8 cellular contexts compared by ENCODE assay signal in genomic region chr17:77282524-77283515, GRCh38.
DNase-seq lines count a peak whose midpoint lies in the region; ATAC-seq lines count a peak whose summit lies in the region.

No MANE protein-coding gene starts in this region.

- H3K4me1 Mint-ChIP-seq in activated naive CD4-positive, alpha-beta T cell treated with anti-CD3 and anti-CD28 coated beads for 36 hours (ENCODE audit: low read depth): peaks cover 18% of the 10 kb centered on the region
- H3K4me1 Mint-ChIP-seq in activated CD4-positive, alpha-beta memory T cell treated with anti-CD3 and anti-CD28 coated beads for 36 hours (ENCODE audit: low read depth): peaks cover 16% of the 10 kb centered on the region

- DNase-seq in activated naive CD4-positive, alpha-beta T cell treated with anti-CD3 and anti-CD28 coated beads for 36 hours: no peak
- DNase-seq in activated naive CD4-positive, alpha-beta T cell (lab: John Stamatoyannopoulos, UW): no peak
- peak; percentile 49 for DNase-seq in activated CD4-positive, alpha-beta memory T cell treated with anti-CD3 and anti-CD28 coated beads for 36 hours
- peak; percentile 40 for DNase-seq in kidney glomerular epithelial cell (lab: John Stamatoyannopoulos, UW)
- no peak for DNase-seq in SKM-1 treated with dmso at 0.1 percent for 144 hours (lab: John Stamatoyannopoulos, UW; ENCODE audit: unreplicated experiment)
- DNase-seq in NCI-H526 treated with DMSO at 0.1 percent for 48 hours (lab: John Stamatoyannopoulos, UW): no peak
- no peak for DNase-seq in stimulated activated CD4-positive, alpha-beta T cell treated with anti-CD3 and anti-CD28 coated beads, Interleukin-4, amount 100 ng/mL, for 24 hours

- no peaks in the 10 kb centered on the region for H3K9me3 Mint-ChIP-seq in activated naive CD4-positive, alpha-beta T cell treated with anti-CD3 and anti-CD28 coated beads for 36 hours
- H3K9me3 Mint-ChIP-seq in activated CD4-positive, alpha-beta memory T cell treated with anti-CD3 and anti-CD28 coated beads for 36 hours: no peaks in the 10 kb centered on the region

- peak overlapping the region; percentile 69 for H3K4me3 Mint-ChIP-seq in activated naive CD4-positive, alpha-beta T cell treated with anti-CD3 and anti-CD28 coated beads for 36 hours
- peak overlapping the region; percentile 70 for H3K4me3 Mint-ChIP-seq in activated CD4-positive, alpha-beta memory T cell treated with anti-CD3 and anti-CD28 coated beads for 36 hours

- no peak overlapping the region for H3K27ac Mint-ChIP-seq in activated naive CD4-positive, alpha-beta T cell treated with anti-CD3 and anti-CD28 coated beads for 36 hours
- H3K27ac Mint-ChIP-seq in activated CD4-positive, alpha-beta memory T cell treated with anti-CD3 and anti-CD28 coated beads for 36 hours: peak overlapping the region; percentile 16

- no peak for ATAC-seq in HG03354 (IDR thresholded peaks at IDR 0.05; ENCODE audit: poor library complexity, severe bottlenecking, unreplicated experiment)

- no peaks in the 10 kb centered on the region for H3K36me3 Mint-ChIP-seq in activated naive CD4-positive, alpha-beta T cell treated with anti-CD3 and anti-CD28 coated beads for 36 hours (ENCODE audit: low read depth)
- no peaks in the 10 kb centered on the region for H3K36me3 Mint-ChIP-seq in activated CD4-positive, alpha-beta memory T cell treated with anti-CD3 and anti-CD28 coated beads for 36 hours

- H3K27me3 Mint-ChIP-seq in activated naive CD4-positive, alpha-beta T cell treated with anti-CD3 and anti-CD28 coated beads for 36 hours (ENCODE audit: low read depth): peaks cover 17% of the 10 kb centered on the region
- peaks cover 22% of the 10 kb centered on the region for H3K27me3 Mint-ChIP-seq in activated CD4-positive, alpha-beta memory T cell treated with anti-CD3 and anti-CD28 coated beads for 36 hours

- intact Hi-C loops in activated naive CD4-positive, alpha-beta T cell treated with anti-CD3 and anti-CD28 coated beads for 36 hours (cut with micrococcal nuclease): loop anchor here (2.0 to 5.0 kb wide), 2 partner anchors 89 to 212 kb away; no protein-coding TSS in a partner anchor
- intact Hi-C loops in activated CD4-positive, alpha-beta memory T cell treated with anti-CD3 and anti-CD28 coated beads for 36 hours (cut with micrococcal nuclease): loop anchor here (5.0 kb wide), 2 partner anchors 44 to 89 kb away; no protein-coding TSS in a partner anchor

- CTCF ChIA-PET in activated naive CD4-positive, alpha-beta T cell treated with anti-CD3 and anti-CD28 coated beads for 36 hours (lab: Charles Lee): interaction anchor here (1.1 kb wide), 1 partner anchor 246 kb away, joined by 3 read pairs; no protein-coding TSS in a partner anchor
- CTCF ChIA-PET in activated CD4-positive, alpha-beta memory T cell treated with anti-CD3 and anti-CD28 coated beads for 36 hours (lab: Charles Lee): interaction anchor here (1.1 kb wide), 1 partner anchor 196 kb away, joined by 3 read pairs; no protein-coding TSS in a partner anchor

- POLR2A ChIA-PET in activated CD4-positive, alpha-beta memory T cell treated with anti-CD3 and anti-CD28 coated beads for 36 hours (lab: Charles Lee): no interaction called here

Comparison
In these comparisons a context has a peak if more than half of its experiments do, and no peak if none do; other contexts are left out.
1. DNase-seq: peak in activated CD4-positive, alpha-beta memory T cell treated with anti-CD3 and anti-CD28 coated beads for 36 hours (single experiment) and kidney glomerular epithelial cell (single experiment); none in activated naive CD4-positive, alpha-beta T cell treated with anti-CD3 and anti-CD28 coated beads for 36 hours (single experiment), activated naive CD4-positive, alpha-beta T cell (0 of 4), SKM-1 treated with dmso at 0.1 percent for 144 hours (single experiment), NCI-H526 treated with DMSO at 0.1 percent for 48 hours (single experiment) and stimulated activated CD4-positive, alpha-beta T cell treated with anti-CD3 and anti-CD28 coated beads, Interleukin-4, amount 100 ng/mL, for 24 hours (single experiment).